In genomic region chr5:136051486-136052220, GRCh38 we compare ENCODE assay signal across 1 cellular context.
TF ChIP-seq lines count a peak whose summit lies in the region.

No MANE protein-coding gene starts in this region.

TF ChIP-seq in IMR-90, 13 proteins besides CTCF, POLR2A, EP300 and RAD21:
- no peak for TF ChIP-seq MAZ (IDR thresholded peaks at IDR 0.05; ENCODE audit: borderline replicate concordance, low read depth, low read length)
- no peak for TF ChIP-seq MXI1 (IDR thresholded peaks at IDR 0.05; ENCODE audit: borderline replicate concordance, low read depth, low read length)
- TF ChIP-seq MAFK (IDR thresholded peaks at IDR 0.05; ENCODE audit: low read depth, low read length), result no peak
- no peak for TF ChIP-seq RFX5 (IDR thresholded peaks at IDR 0.05; ENCODE audit: low read depth, low read length)
- no peak for TF ChIP-seq USF2 (IDR thresholded peaks at IDR 0.05; ENCODE audit: low read depth, low read length)
- TF ChIP-seq CHD1 (IDR thresholded peaks at IDR 0.05; ENCODE audit: low read depth, low read length), result no peak
- TF ChIP-seq, protein P1, sequence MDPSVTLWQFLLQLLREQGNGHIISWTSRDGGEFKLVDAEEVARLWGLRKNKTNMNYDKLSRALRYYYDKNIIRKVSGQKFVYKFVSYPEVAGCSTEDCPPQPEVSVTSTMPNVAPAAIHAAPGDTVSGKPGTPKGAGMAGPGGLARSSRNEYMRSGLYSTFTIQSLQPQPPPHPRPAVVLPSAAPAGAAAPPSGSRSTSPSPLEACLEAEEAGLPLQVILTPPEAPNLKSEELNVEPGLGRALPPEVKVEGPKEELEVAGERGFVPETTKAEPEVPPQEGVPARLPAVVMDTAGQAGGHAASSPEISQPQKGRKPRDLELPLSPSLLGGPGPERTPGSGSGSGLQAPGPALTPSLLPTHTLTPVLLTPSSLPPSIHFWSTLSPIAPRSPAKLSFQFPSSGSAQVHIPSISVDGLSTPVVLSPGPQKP (IDR thresholded peaks at IDR 0.05; ENCODE audit: borderline replicate concordance, low read depth, low read length), result no peak
- TF ChIP-seq BHLHE40 (IDR thresholded peaks at IDR 0.05; ENCODE audit: low read depth, low read length), result no peak
- no peak for TF ChIP-seq CEBPB (IDR thresholded peaks at IDR 0.05; ENCODE audit: low read depth, low read length)
- no peak for TF ChIP-seq SMC3 (IDR thresholded peaks at IDR 0.05; ENCODE audit: low read depth, low read length)
- no peak for TF ChIP-seq RCOR1 (IDR thresholded peaks at IDR 0.05; ENCODE audit: insufficient replicate concordance, low read length)
- no peak for TF ChIP-seq NFE2L2 (IDR thresholded peaks at IDR 0.05; ENCODE audit: low read depth, low read length)
- no peak for TF ChIP-seq FOS (IDR thresholded peaks at IDR 0.05; ENCODE audit: low read depth, low read length)
TF ChIP-seq in IMR-90: peak in this region for 0.
